In genomic region chr16:84308120-84308519, GRCh38 we compare ENCODE assay signal across 8 cellular contexts. TPM values are rescaled to one million over a fixed set of nuclear protein-coding genes. Genes with fewer than 3 reads are reported as not detected.
DNase-seq lines count a peak whose midpoint lies in the region; ATAC-seq and TF ChIP-seq lines count a peak whose summit lies in the region.

No MANE protein-coding gene starts in this region.

- peak; percentile 32 to 36 for DNase-seq in activated T-cell treated with anti-CD3 and anti-CD28 coated beads, Interleukin-2, amount 50 U/mL, for 48 hours
- DNase-seq in activated T-cell treated with anti-CD3 and anti-CD28 coated beads, Interleukin-2, amount 50 U/mL, for 1 hour, result no peak
- peak; percentile 83 for DNase-seq in NB4 (ENCODE audit: low read depth)
- peak; percentile 42 to 72 for DNase-seq in T47D (ENCODE audit: low read depth in 1 of 2, low spot score in 1 of 2)
- DNase-seq in lung microvascular endothelial cell (ENCODE audit: low read depth in 2 of 2), result peak; percentile 45 to 55
- no peak for DNase-seq in lower leg skin (ENCODE audit: low spot score in 2 of 2)

- H3K4me3 ChIP-seq in NB4 (ENCODE audit: low read depth, low read length) (no peak overlapping the region), lower leg skin (ENCODE audit: low read depth, poor library complexity, severe bottlenecking) (no peak overlapping the region)

- no peak for ATAC-seq in HG03280 (IDR thresholded peaks at IDR 0.05; ENCODE audit: unreplicated experiment)
- ATAC-seq in HG03025 (IDR thresholded peaks at IDR 0.05; ENCODE audit: low FRiP score, unreplicated experiment), result no peak

- TF ChIP-seq POLR2A in NB4 (IDR thresholded peaks at IDR 0.05; ENCODE audit: extremely low read depth, insufficient read length) (no peak), lower leg skin (IDR thresholded peaks at IDR 0.05) (no peak)

- in situ Hi-C loops in T47D (cut with HindIII; ENCODE audit: low pct_unique_long_range_greater_than_20kb, low sequenced_read_pairs), result no loop called here

- 35 to 36% methylated on average over 7 to 11 of the region's 11 CpGs for WGBS in lower leg skin, 2 donors

- TF ChIP-seq CTCF in NB4 (IDR thresholded peaks at IDR 0.05; ENCODE audit: low read depth, low read length) (peak; percentile 84), lower leg skin (IDR thresholded peaks at IDR 0.05) (no peak)

- intact Hi-C loops in lower leg skin (cut with DNase I; ENCODE audit: low total_unique reads), result no loop called here

RNA-seq across cellular contexts. Expression of gene WFDC1, which starts 13.4 kb away (rescaled TPM):
- total RNA-seq in lung microvascular endothelial cell (not detected in 2 replicates), lower leg skin (1 to 10 TPM in 2 of 4 donors, under 1 TPM in 1, not detected in 1; 0.91 to 2.2 (median 1.3) TPM)

Comparison
In these comparisons a context has a peak if more than half of its experiments do, and no peak if none do; other contexts are left out.
1. DNase-seq: peak in activated T-cell treated with anti-CD3 and anti-CD28 coated beads, Interleukin-2, amount 50 U/mL, for 48 hours (2 of 2), NB4 (single experiment), T47D (2 of 2) and lung microvascular endothelial cell (2 of 2); none in activated T-cell treated with anti-CD3 and anti-CD28 coated beads, Interleukin-2, amount 50 U/mL, for 1 hour (single experiment) and lower leg skin (0 of 2).